ENCODE assay signal across 8 cellular contexts in genomic region chr3:129829640-129830039, GRCh38.
DNase-seq lines count a peak whose midpoint lies in the region; ATAC-seq, FAIRE-seq and TF ChIP-seq lines count a peak whose summit lies in the region.

No MANE protein-coding gene starts in this region.

- H3K27me3 Mint-ChIP-seq in natural killer cell (ENCODE audit: low read depth in 2 of 2): no peaks in the 10 kb centered on the region
- H3K27me3 Mint-ChIP-seq in natural killer cell treated with Interleukin-12 subunit alpha and Interleukin-12 subunit beta and Interleukin-15 and Interleukin-18, amount 100 ng/mL, for 72 hours: no peaks in the 10 kb centered on the region
- H3K27me3 Mint-ChIP-seq in memory B cell: no peaks in the 10 kb centered on the region

- H3K27ac Mint-ChIP-seq in natural killer cell: no peak overlapping the region
- no peak overlapping the region for H3K27ac Mint-ChIP-seq in natural killer cell treated with Interleukin-12 subunit alpha and Interleukin-12 subunit beta and Interleukin-15 and Interleukin-18, amount 100 ng/mL, for 72 hours
- peak overlapping the region; percentile 70 for H3K27ac Mint-ChIP-seq in memory B cell

- no peak for DNase-seq in natural killer cell
- DNase-seq in natural killer cell treated with Interleukin-12 subunit alpha and Interleukin-12 subunit beta and Interleukin-15 and Interleukin-18, amount 100 ng/mL, for 72 hours (ENCODE audit: low spot score): no peak
- peak; percentile 72 for DNase-seq in NCI-H1105 (lab: John Stamatoyannopoulos, UW)
- DNase-seq in SKM-1 treated with dmso at 0.1 percent for 144 hours (lab: John Stamatoyannopoulos, UW; ENCODE audit: unreplicated experiment): peak; percentile 55
- no peak for DNase-seq in H1 (ENCODE audit: low read depth in 1 of 2, low spot score in 2 of 2)
- no peak for DNase-seq in memory B cell (ENCODE audit: low spot score in 2 of 2)
- peak; percentile 57 for DNase-seq in urothelium cell line (ENCODE audit: low spot score)
- DNase-seq in activated effector memory CD4-positive, alpha-beta T cell treated with Interleukin-2 at 50 U/mL for 16 hours: no peak

- no peak overlapping the region for H4K91ac ChIP-seq in H1 (replicated peaks; ENCODE audit: insufficient read length, low read length)

- TF ChIP-seq EP300 in H1 (IDR thresholded peaks at IDR 0.05; ENCODE audit: borderline replicate concordance in 1 of 2, low read depth in 2 of 2, low read length in 2 of 2): no peak

- no peak overlapping the region for H3K9ac ChIP-seq in H1 (replicated peaks in 1 of 4; ENCODE audit: extremely low read depth in 1 of 4, low read depth in 3 of 4, low read length in 3 of 4)

- no peak overlapping the region for H3K56ac ChIP-seq in H1 (replicated peaks; ENCODE audit: insufficient read length, low read depth, low read length)

- no peak overlapping the region for H3K4me3 Mint-ChIP-seq in natural killer cell
- H3K4me3 Mint-ChIP-seq in natural killer cell treated with Interleukin-12 subunit alpha and Interleukin-12 subunit beta and Interleukin-15 and Interleukin-18, amount 100 ng/mL, for 72 hours: no peak overlapping the region
- no peak overlapping the region for H3K4me3 Mint-ChIP-seq in memory B cell

- H2BK120ac ChIP-seq in H1 (replicated peaks; ENCODE audit: low read depth, low read length): no peak overlapping the region

- H2BK12ac ChIP-seq in H1 (ENCODE audit: low read depth, low read length): no peak overlapping the region

- no peak overlapping the region for H4K8ac ChIP-seq in H1 (ENCODE audit: extremely low read depth, insufficient read depth, low read length)

- no peak overlapping the region for H3K4me2 ChIP-seq in H1 (ENCODE audit: insufficient read depth in 1 of 2, low read depth in 2 of 2, low read length in 2 of 2)

- peaks cover 5% of the 10 kb centered on the region; the same call in 1 of the 2 replicates for H3K79me1 ChIP-seq in H1 (ENCODE audit: low read depth, low read length)

- H4K20me1 ChIP-seq in H1 (replicated peaks in 1 of 2; ENCODE audit: control insufficient read depth in 1 of 2, insufficient read depth in 2 of 2, low read length in 2 of 2): peaks cover 0 to 2% of the 10 kb centered on the region in 2 experiments

- no peak overlapping the region for H2BK15ac ChIP-seq in H1 (ENCODE audit: low read length)

- no peak overlapping the region for H3K23ac ChIP-seq in H1 (ENCODE audit: insufficient read length)

- peak in 1 of 3 donors; percentile 37 for ATAC-seq in natural killer cell
- no peak for ATAC-seq in natural killer cell treated with Interleukin-12 subunit alpha and Interleukin-12 subunit beta and Interleukin-15 and Interleukin-18, amount 100 ng/mL, for 72 hours
- ATAC-seq in memory B cell (ENCODE audit: low read depth): peak; percentile 39

- peak; percentile 24 for TF ChIP-seq CTCF in natural killer cell (IDR thresholded peaks at IDR 0.05)
- peak in 2 of 3 experiments; percentile 67 to 73; a peak in 3 of 4 replicates for TF ChIP-seq CTCF in H1 (IDR thresholded peaks at IDR 0.05; ENCODE audit: control extremely low read depth in 1 of 3, insufficient read depth in 1 of 3, low read depth in 1 of 3, low read length in 3 of 3)

- H3K27ac ChIP-seq in H1 (ENCODE audit: low read depth, low read length): no peak overlapping the region

- no peak overlapping the region for H2AK5ac ChIP-seq in H1 (ENCODE audit: low read depth, low read length)

- intact Hi-C loops in natural killer cell (cut with micrococcal nuclease): loop anchor here (1.0 to 10.0 kb wide), 2 partner anchors 175 to 339 kb away; no protein-coding TSS in a partner anchor

- H3K9me3 Mint-ChIP-seq in natural killer cell (no peaks in the 10 kb centered on the region), memory B cell (no peaks in the 10 kb centered on the region)
- no peaks in the 10 kb centered on the region for H3K9me3 Mint-ChIP-seq in natural killer cell treated with Interleukin-12 subunit alpha and Interleukin-12 subunit beta and Interleukin-15 and Interleukin-18, amount 100 ng/mL, for 72 hours

- H3K36me3 Mint-ChIP-seq in natural killer cell (no peaks in the 10 kb centered on the region), memory B cell (peaks cover 3% of the 10 kb centered on the region)
- no peaks in the 10 kb centered on the region for H3K36me3 Mint-ChIP-seq in natural killer cell treated with Interleukin-12 subunit alpha and Interleukin-12 subunit beta and Interleukin-15 and Interleukin-18, amount 100 ng/mL, for 72 hours

- H3K23me2 ChIP-seq in H1 (ENCODE audit: low read depth, low read length): no peaks in the 10 kb centered on the region

- H3K9me3 ChIP-seq in H1 (ENCODE audit: insufficient read depth in 2 of 2, low read depth in 1 of 2, low read length in 1 of 2): no peaks in the 10 kb centered on the region

- no peak overlapping the region for H3K14ac ChIP-seq in H1 (ENCODE audit: insufficient read length)

- H2BK20ac ChIP-seq in H1 (ENCODE audit: low read length): no peak overlapping the region

- H3K4me1 ChIP-seq in H1 (replicated peaks in 1 of 4; ENCODE audit: control insufficient read depth in 3 of 4, insufficient read depth in 4 of 4, low read length in 3 of 4): no peaks in the 10 kb centered on the region

- no peak overlapping the region for H3K4me3 ChIP-seq in H1 (ENCODE audit: extremely low read depth in 1 of 4, insufficient read depth in 2 of 4, low read depth in 3 of 4, low read length in 4 of 4)

- POLR2A ChIA-PET in H1 (lab: Charles Lee; ENCODE audit: partially characterized antibody): interaction anchor here (0.9 kb wide), 1 partner anchor 201 kb away, joined by 3 read pairs; no protein-coding TSS in a partner anchor

- H3K79me2 ChIP-seq in H1 (ENCODE audit: control insufficient read depth in 1 of 2, insufficient read depth in 2 of 2, low read length in 2 of 2): peaks cover 0 to 7% of the 10 kb centered on the region in 2 experiments; a peak in 1 of 4 replicates

- H3K4me1 Mint-ChIP-seq in natural killer cell: peaks cover 19 to 29% of the 10 kb centered on the region in 2 donors
- peaks cover 12 to 15% of the 10 kb centered on the region in 2 donors for H3K4me1 Mint-ChIP-seq in natural killer cell treated with Interleukin-12 subunit alpha and Interleukin-12 subunit beta and Interleukin-15 and Interleukin-18, amount 100 ng/mL, for 72 hours (ENCODE audit: low read depth in 2 of 2)
- peaks cover 17% of the 10 kb centered on the region for H3K4me1 Mint-ChIP-seq in memory B cell

- no peak overlapping the region for H3K18ac ChIP-seq in H1 (ENCODE audit: extremely low read depth, low read length)

- CTCF ChIA-PET in H1 (lab: Charles Lee; ENCODE audit: partially characterized antibody): interaction anchor here (0.6 to 9.8 kb wide), 19 partner anchors 12 to 343 kb away, joined by 3 to 149 read pairs (median 3); no protein-coding TSS in a partner anchor

- no peak overlapping the region for H2AFZ ChIP-seq in H1 (ENCODE audit: low read length)

- H3K27me3 ChIP-seq in H1 (replicated peaks in 1 of 4; ENCODE audit: control insufficient read depth in 3 of 4, extremely low read depth in 1 of 4, insufficient read depth in 3 of 4, low read length in 3 of 4): no peaks in the 10 kb centered on the region

- FAIRE-seq in H1 (lab: Jason Lieb, UNC) (peak; percentile 87), urothelium cell line (lab: Jason Lieb, UNC) (no peak)

- TF ChIP-seq RAD21 in H1 (IDR thresholded peaks at IDR 0.05 in 1 of 2, conservative IDR thresholded peaks at IDR 0.05 in 1 of 2; ENCODE audit: low read depth in 2 of 2, low read length in 2 of 2): peak; percentile 89 to 92

- H3K36me3 ChIP-seq in H1 (ENCODE audit: control insufficient read depth in 2 of 4, insufficient read depth in 4 of 4, low read length in 3 of 4): no peaks in the 10 kb centered on the region

- no peak for TF ChIP-seq POLR2A in H1 (IDR thresholded peaks at IDR 0.05; ENCODE audit: control extremely low read depth in 1 of 2, low read depth in 2 of 2, low read length in 2 of 2)

- no peak overlapping the region for H4K5ac ChIP-seq in H1 (ENCODE audit: insufficient read length, low read depth, low read length)

- no peak overlapping the region for H2BK5ac ChIP-seq in H1 (ENCODE audit: low read depth, low read length)

- no peak overlapping the region for H3K4ac ChIP-seq in H1 (replicated peaks; ENCODE audit: insufficient read length, low read depth, low read length)

TF ChIP-seq in H1, 55 proteins besides CTCF, POLR2A, EP300 and RAD21:
- TF ChIP-seq JUN (IDR thresholded peaks at IDR 0.05; ENCODE audit: low read depth, low read length) (no peak), MAFK (IDR thresholded peaks at IDR 0.05; ENCODE audit: low read depth, low read length) (no peak), CHD2 (IDR thresholded peaks at IDR 0.05; ENCODE audit: low read length) (no peak), HDAC6 (IDR thresholded peaks at IDR 0.05; ENCODE audit: low read depth, low read length) (no peak), BCL11A (IDR thresholded peaks at IDR 0.05; ENCODE audit: low read depth in 2 of 2, low read length in 2 of 2) (no peak), KDM5A (IDR thresholded peaks at IDR 0.05; ENCODE audit: low read length) (no peak), GABPA (IDR thresholded peaks at IDR 0.05; ENCODE audit: borderline replicate concordance, insufficient read depth, low read length) (no peak), TAF1 (IDR thresholded peaks at IDR 0.05; ENCODE audit: low read depth, low read length) (no peak), GTF2F1 (IDR thresholded peaks at IDR 0.05; ENCODE audit: borderline replicate concordance, low read depth, low read length) (no peak), TAF7 (optimal IDR thresholded peaks at IDR 0.05; ENCODE audit: borderline replicate concordance, low read depth, low read length) (no peak), SRF (IDR thresholded peaks at IDR 0.05; ENCODE audit: low read depth, low read length) (no peak), ATF3 (IDR thresholded peaks at IDR 0.05; ENCODE audit: insufficient read depth, low read depth, low read length) (no peak), USF2 (IDR thresholded peaks at IDR 0.05; ENCODE audit: low read length) (no peak), KDM4A (IDR thresholded peaks at IDR 0.05; ENCODE audit: low read depth, low read length, severe bottlenecking) (no peak), TCF12 (IDR thresholded peaks at IDR 0.05; ENCODE audit: low read depth, low read length) (no peak)
TF ChIP-seq in H1: peak in this region for 0.

Comparison
In these comparisons a context has a peak if more than half of its experiments do, and no peak if none do; other contexts are left out.
1. DNase-seq: peak in NCI-H1105 (single experiment), SKM-1 treated with dmso at 0.1 percent for 144 hours (single experiment) and urothelium cell line (single experiment); none in natural killer cell (single experiment), natural killer cell treated with Interleukin-12 subunit alpha and Interleukin-12 subunit beta and Interleukin-15 and Interleukin-18, amount 100 ng/mL, for 72 hours (single experiment), H1 (0 of 2), memory B cell (0 of 2) and activated effector memory CD4-positive, alpha-beta T cell treated with Interleukin-2 at 50 U/mL for 16 hours (single experiment).